18 cellular contexts compared by ENCODE assay signal in the genomic region with DNA sequence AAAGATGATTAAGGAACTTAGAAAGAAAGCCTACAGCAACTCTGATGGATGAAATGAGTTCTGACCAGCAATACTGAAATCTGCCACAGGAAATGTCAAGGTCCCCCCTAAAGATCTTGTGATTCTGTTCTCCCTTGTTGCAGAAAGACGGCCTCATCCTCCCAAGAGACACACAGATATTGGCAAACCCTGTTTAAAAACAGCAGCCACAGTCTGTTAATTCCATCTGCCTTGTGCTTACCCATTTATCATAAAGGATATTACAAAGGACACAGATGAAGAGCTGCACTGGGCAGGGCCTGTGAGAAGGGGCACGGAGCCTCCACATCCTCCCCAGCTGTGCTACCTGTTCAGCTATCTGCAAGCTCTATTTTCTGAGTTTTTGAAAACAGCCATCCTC. TPM values are rescaled to one million over a fixed set of nuclear protein-coding genes. Genes with fewer than 3 reads are reported as not detected.
DNase-seq lines count a peak whose midpoint lies in the region; ATAC-seq, FAIRE-seq and TF ChIP-seq lines count a peak whose summit lies in the region.
"Had no signal": no experiment of that assay in that cellular context is flagged by ENCODE, and none has a peak within 500 bp of the region (broad histone marks: within the 10 kb centered on the region; RNA-seq: fewer than 3 reads in every experiment).

No MANE protein-coding gene starts in this region.

- no peak for ATAC-seq in CD8-positive, alpha-beta T cell
- peak; percentile 2 for ATAC-seq in activated B cell treated with CpG ODN at 0.5 μM for 24 hours (ENCODE audit: low read depth)
- ATAC-seq in memory B cell (ENCODE audit: low read depth) = peak; percentile 2
- ATAC-seq in HG02642 (IDR thresholded peaks at IDR 0.05; ENCODE audit: poor library complexity, unreplicated experiment) = no peak
- no peak for ATAC-seq in GM21529 (IDR thresholded peaks at IDR 0.05; ENCODE audit: unreplicated experiment)
- ATAC-seq in HG02973 (IDR thresholded peaks at IDR 0.05; ENCODE audit: unreplicated experiment) = no peak
- ATAC-seq: HepG2, SK-N-SH treated with all-trans-retinoic acid at 6 μM for 48 hours, upper lobe of right lung had no signal

- H3K4me3 Mint-ChIP-seq in CD8-positive, alpha-beta T cell = no peak overlapping the region
- H3K4me3 Mint-ChIP-seq in activated B cell treated with CpG ODN at 0.5 μM for 24 hours (peak overlapping the region; percentile 80), memory B cell (peak overlapping the region; percentile 87)
- H3K4me3 Mint-ChIP-seq: nephron had no signal

- H3K27ac ChIP-seq in CD8-positive, alpha-beta T cell (ENCODE audit: low read depth, low read length) = no peak overlapping the region
- H3K27ac ChIP-seq: brain microvascular endothelial cell, PC-9, upper lobe of right lung, WERI-Rb-1 had no signal

- no peaks in the 10 kb centered on the region for H3K9me3 ChIP-seq in CD8-positive, alpha-beta T cell (ENCODE audit: low read length)
- H3K9me3 ChIP-seq: upper lobe of right lung had no signal

- intact Hi-C loops in CD8-positive, alpha-beta T cell (cut with DNase I, micrococcal nuclease) = no loop called here
- intact Hi-C loops in activated B cell treated with CpG ODN at 0.5 μM for 24 hours (cut with micrococcal nuclease) = loop anchor here (2.0 to 10.0 kb wide), 4 partner anchors 14 to 1700 kb away; partner anchors contain the start of gene FAM78A

- H3K27ac Mint-ChIP-seq in CD8-positive, alpha-beta T cell = peak overlapping the region; percentile 72
- H3K27ac Mint-ChIP-seq in activated B cell treated with CpG ODN at 0.5 μM for 24 hours = peak overlapping the region; percentile 89
- peak overlapping the region; percentile 94 for H3K27ac Mint-ChIP-seq in memory B cell
- H3K27ac Mint-ChIP-seq: nephron had no signal

- no peaks in the 10 kb centered on the region for H3K27me3 Mint-ChIP-seq in CD8-positive, alpha-beta T cell (ENCODE audit: low read depth)
- no peaks in the 10 kb centered on the region for H3K27me3 Mint-ChIP-seq in activated B cell treated with CpG ODN at 0.5 μM for 24 hours
- no peaks in the 10 kb centered on the region for H3K27me3 Mint-ChIP-seq in memory B cell

- POLR2A ChIA-PET in CD8-positive, alpha-beta T cell (lab: Charles Lee) = interaction anchor here (1.3 to 1.4 kb wide), 2 partner anchors 14 to 44 kb away, joined by 3 to 4 read pairs; no protein-coding TSS in a partner anchor
- POLR2A ChIA-PET in activated B cell treated with CpG ODN at 0.5 μM for 24 hours (lab: Charles Lee) = interaction anchor here (0.6 to 24.2 kb wide), 15 partner anchors 10 to 657 kb away, joined by 3 to 683 read pairs (median 9); partner anchors contain the start of gene RAPGEF1

- no peaks in the 10 kb centered on the region for H3K9me3 Mint-ChIP-seq in CD8-positive, alpha-beta T cell
- H3K9me3 Mint-ChIP-seq in activated B cell treated with CpG ODN at 0.5 μM for 24 hours (peaks cover 2% of the 10 kb centered on the region), memory B cell (no peaks in the 10 kb centered on the region)
- H3K9me3 Mint-ChIP-seq: nephron had no signal

- peaks cover 6% of the 10 kb centered on the region for H3K36me3 ChIP-seq in CD8-positive, alpha-beta T cell (ENCODE audit: insufficient read depth, low read length)
- H3K36me3 ChIP-seq: brain microvascular endothelial cell, upper lobe of right lung, WERI-Rb-1 had no signal

- H3K4me1 ChIP-seq in CD8-positive, alpha-beta T cell (ENCODE audit: insufficient read depth, low read length) = peaks cover 61% of the 10 kb centered on the region

- peak; percentile 71 for FAIRE-seq in GM18507 (lab: Jason Lieb, UNC)
- FAIRE-seq: G401.6, H1, HepG2 had no signal

- peaks cover 24% of the 10 kb centered on the region for H3K36me3 Mint-ChIP-seq in CD8-positive, alpha-beta T cell
- peaks cover 32% of the 10 kb centered on the region for H3K36me3 Mint-ChIP-seq in activated B cell treated with CpG ODN at 0.5 μM for 24 hours (ENCODE audit: low read depth)
- peaks cover 2% of the 10 kb centered on the region for H3K36me3 Mint-ChIP-seq in memory B cell

- no peaks in the 10 kb centered on the region for H3K27me3 ChIP-seq in CD8-positive, alpha-beta T cell (ENCODE audit: insufficient read depth, low read length)
- H3K27me3 ChIP-seq: brain microvascular endothelial cell, upper lobe of right lung had no signal

- peaks cover 77% of the 10 kb centered on the region for H3K4me1 Mint-ChIP-seq in CD8-positive, alpha-beta T cell (ENCODE audit: low read depth)
- peaks cover 94% of the 10 kb centered on the region for H3K4me1 Mint-ChIP-seq in activated B cell treated with CpG ODN at 0.5 μM for 24 hours
- H3K4me1 Mint-ChIP-seq in memory B cell = peaks cover 63% of the 10 kb centered on the region

- CTCF ChIA-PET in CD8-positive, alpha-beta T cell (lab: Charles Lee) = interaction anchor here (0.6 to 1.5 kb wide), 5 partner anchors 13 to 133 kb away, joined by 3 to 5 read pairs (median 3); no protein-coding TSS in a partner anchor
- CTCF ChIA-PET in activated B cell treated with CpG ODN at 0.5 μM for 24 hours (lab: Charles Lee) = interaction anchor here (1.0 to 1.8 kb wide), 5 partner anchors 14 to 133 kb away, joined by 3 to 6 read pairs (median 4); no protein-coding TSS in a partner anchor

- no peak for DNase-seq in CD8-positive, alpha-beta T cell
- no peak for DNase-seq in GM18507 (ENCODE audit: extremely low spot score, insufficient read length, low read depth)
- no peak for DNase-seq in activated B cell treated with CpG ODN at 0.5 μM for 24 hours
- DNase-seq in memory B cell (ENCODE audit: low spot score in 2 of 2) = no peak
- DNase-seq in HUDEP-2 (lab: John Stamatoyannopoulos, UW; ENCODE audit: unreplicated experiment in 76 of 76) = no peak
- DNase-seq: brain microvascular endothelial cell, NCI-H1092, PC-9, upper lobe of right lung, WERI-Rb-1 had no signal

- no peak overlapping the region for H3K4me3 ChIP-seq in CD8-positive, alpha-beta T cell (ENCODE audit: low read depth, low read length)
- H3K4me3 ChIP-seq: PC-9, upper lobe of right lung had no signal

- no peak for TF ChIP-seq CTCF in CD8-positive, alpha-beta T cell (IDR thresholded peaks at IDR 0.05)
- TF ChIP-seq CTCF in activated B cell treated with CpG ODN at 0.5 μM for 24 hours (IDR thresholded peaks at IDR 0.05) = no peak

RNA-seq across cellular contexts. Expression of gene RAPGEF1, which starts 15.2 kb away (rescaled TPM):
- 100 to 1,000 TPM; 127 to 130 TPM for total RNA-seq in CD8-positive, alpha-beta T cell
- 278 and 318 TPM in 2 replicates for total RNA-seq in activated B cell treated with CpG ODN at 0.5 μM for 24 hours

Comparison
In these comparisons a context has a peak if more than half of its experiments do, and no peak if none do; other contexts are left out.
1. ATAC-seq: peak in activated B cell treated with CpG ODN at 0.5 μM for 24 hours (single experiment) and memory B cell (single experiment); none in CD8-positive, alpha-beta T cell (single experiment), HG02642 (single experiment), GM21529 (single experiment) and HG02973 (single experiment).
2. Peak in every context shown above with its lines, with median percentiles within 50 percentile points of each other: H3K27ac Mint-ChIP-seq.